Comparison of ENCODE assay signal across 3 cellular contexts in the genomic region with DNA sequence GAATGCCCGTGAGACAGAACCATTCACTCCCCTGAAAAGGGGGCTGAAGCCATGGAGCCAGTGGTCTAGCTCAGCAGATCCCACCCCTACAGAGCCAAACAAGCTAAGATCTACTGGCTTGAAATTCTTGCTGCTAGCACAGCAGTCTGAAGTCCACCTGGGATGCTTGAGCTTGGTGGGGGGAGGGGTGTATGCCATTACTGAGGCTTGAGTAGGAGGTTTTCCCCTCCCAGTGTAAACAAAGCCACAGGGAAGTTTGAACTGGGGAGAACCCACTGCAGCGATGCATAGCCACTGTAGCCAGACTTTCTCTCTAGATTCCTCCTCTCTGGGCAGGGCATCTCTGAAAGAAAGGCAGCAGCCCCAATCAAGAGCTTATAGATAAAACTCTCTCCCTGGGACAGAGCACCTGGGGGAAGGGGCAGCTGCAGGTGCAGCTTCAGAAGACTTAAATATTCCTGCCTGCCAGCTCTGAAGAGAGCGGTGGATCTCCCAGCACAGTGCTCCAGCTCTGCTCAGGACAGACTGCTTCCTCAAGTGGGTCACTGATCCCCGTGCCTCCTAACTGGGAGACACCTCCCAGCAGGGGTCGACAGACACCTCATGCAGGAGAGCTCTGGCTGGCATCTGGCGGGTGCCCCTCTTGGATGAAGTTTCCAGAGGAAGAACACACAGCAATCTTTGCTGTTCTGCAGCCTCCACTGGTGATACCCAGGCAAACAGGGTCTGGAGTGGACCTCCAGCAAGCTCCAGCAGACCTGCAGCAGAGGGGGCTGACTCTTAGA. TPM values are rescaled to one million over a fixed set of nuclear protein-coding genes. Genes with fewer than 3 reads are reported as not detected.
"Had no signal": no experiment of that assay in that cellular context is flagged by ENCODE, and none has a peak within 500 bp of the region (broad histone marks: within the 10 kb centered on the region; RNA-seq: fewer than 3 reads in every experiment).

No MANE protein-coding gene starts in this region.

RNA-seq across cellular contexts. Expression of a gene that starts 41.4 kb away (rescaled TPM):
- total RNA-seq: natural killer cell, osteoblast, pulmonary artery endothelial cell had no signal
